In genomic region chr7:75129641-75130040, GRCh38 we compare ENCODE assay signal across 8 cellular contexts. TPM values are rescaled to one million over a fixed set of nuclear protein-coding genes. Genes with fewer than 3 reads are reported as not detected.
DNase-seq lines count a peak whose midpoint lies in the region; ATAC-seq and TF ChIP-seq lines count a peak whose summit lies in the region.
"Not testable (repeated sequence)": the region's sequence is repeated elsewhere in the genome, so short reads cannot be mapped to it uniquely, and the experiment has no call there.

No MANE protein-coding gene starts in this region.

- H3K9me3 ChIP-seq in DND-41 (ENCODE audit: insufficient read depth, low read length, severe bottlenecking); spleen: not testable (repeated sequence)

- H3K9ac ChIP-seq in DND-41 (ENCODE audit: low read depth, low read length) = not testable (repeated sequence)

- not testable (repeated sequence) for TF ChIP-seq CTCF in DND-41 (IDR thresholded peaks at IDR 0.05; ENCODE audit: borderline replicate concordance, extremely low read depth, low read length, poor library complexity, severe bottlenecking); brain microvascular endothelial cell (IDR thresholded peaks at IDR 0.05; ENCODE audit: low read depth, low read length, missing control alignments); spleen (IDR thresholded peaks at IDR 0.05 in 8 of 11, conservative IDR thresholded peaks at IDR 0.05 in 3 of 11)

- not testable (repeated sequence) for TF ChIP-seq POLR2A in spleen (IDR thresholded peaks at IDR 0.05)

- not testable (repeated sequence) for H3K4me3 ChIP-seq in DND-41 (ENCODE audit: low read depth in 1 of 2, low read length in 2 of 2); brain microvascular endothelial cell (ENCODE audit: low read depth, low read length); spleen

- H3K4me1 ChIP-seq in DND-41 (ENCODE audit: insufficient read depth, low read length); spleen: not testable (repeated sequence)

- in situ Hi-C loops in brain microvascular endothelial cell (cut with HindIII; ENCODE audit: low pct_ligation_motif_present, low sequenced_read_pairs) = not testable (repeated sequence)

- H4K20me1 ChIP-seq in DND-41 (ENCODE audit: insufficient read depth, low read length) = not testable (repeated sequence)

- H3K4me2 ChIP-seq in DND-41 (ENCODE audit: insufficient read depth, low read length) = not testable (repeated sequence)

- H3K36me3 ChIP-seq in DND-41 (ENCODE audit: insufficient read depth, low read length); brain microvascular endothelial cell (replicated peaks); spleen: not testable (repeated sequence)

- ATAC-seq in DND-41 (ENCODE audit: insufficient read depth, low read depth) (peak; percentile 98), GM19025 (IDR thresholded peaks at IDR 0.05; ENCODE audit: low read depth, unreplicated experiment) (peak; percentile 35), GM21447 (IDR thresholded peaks at IDR 0.05; ENCODE audit: unreplicated experiment) (peak; percentile 59), HG02798 (IDR thresholded peaks at IDR 0.05; ENCODE audit: poor library complexity, unreplicated experiment) (peak; percentile 45), HG03439 (IDR thresholded peaks at IDR 0.05; ENCODE audit: unreplicated experiment) (peak; percentile 46), left colon (peak; percentile 33)

- not testable (repeated sequence) for H3K27me3 ChIP-seq in DND-41 (ENCODE audit: insufficient read depth, low read length, poor library complexity); brain microvascular endothelial cell (replicated peaks); spleen (replicated peaks in 1 of 7)

- H3K79me2 ChIP-seq in DND-41 (ENCODE audit: insufficient read depth, low read length) = not testable (repeated sequence)

- WGBS in spleen, 5 donors = 10 to 37% (median 20%) methylated on average over 1 to 2 of the region's 4 CpGs; no CpG with 5 or more reads in 2 of the 5 donors

- H3K27ac ChIP-seq in DND-41 (ENCODE audit: low read length); brain microvascular endothelial cell; spleen: not testable (repeated sequence)

- H2AFZ ChIP-seq in DND-41 (ENCODE audit: low read depth, low read length) = not testable (repeated sequence)

- DNase-seq in DND-41 (peak; percentile 90), brain microvascular endothelial cell (peak; percentile 20), left colon (peak; percentile 22 to 40), spleen (peak; percentile 89)

- intact Hi-C loops in left colon (cut with DNase I, micrococcal nuclease); spleen (cut with DNase I; ENCODE audit: low total_unique reads): not testable (repeated sequence)

RNA-seq across cellular contexts. Expression of gene GTF2IRD2B, which starts 37.3 kb away (rescaled TPM):
- 10 to 100 TPM; 27.6 to 44.4 TPM for total RNA-seq in left colon
- total RNA-seq in spleen = 10 to 100 TPM; 33.8 to 65.4 (median 49.2) TPM
- 10 to 100 TPM; 10.1 to 13.8 (median 13.1) TPM for polyA plus RNA-seq in spleen

RNA-seq across cellular contexts. Expression of gene RCC1L, which starts 56.0 kb away (rescaled TPM):
- 10 to 100 TPM; 34.0 to 40.8 TPM for total RNA-seq in left colon
- total RNA-seq in spleen = 10 to 100 TPM; 30.4 to 38.0 (median 32.7) TPM
- polyA plus RNA-seq in spleen = 10 to 100 TPM; 18.7 to 34.4 (median 28.4) TPM

Comparison
In these comparisons a context has a peak if more than half of its experiments do, and no peak if none do; other contexts are left out.
1. ATAC-seq: peak in every context shown above with its lines; median percentile 98 in DND-41; 59 in GM21447; 46 in HG03439; 45 in HG02798; 35 in GM19025; 33 in left colon.
2. DNase-seq: peak in every context shown above with its lines; median percentile 90 in DND-41; 89 in spleen; 31 in left colon; 20 in brain microvascular endothelial cell.